Comparison of ENCODE assay signal across 17 cellular contexts in the genomic region with DNA sequence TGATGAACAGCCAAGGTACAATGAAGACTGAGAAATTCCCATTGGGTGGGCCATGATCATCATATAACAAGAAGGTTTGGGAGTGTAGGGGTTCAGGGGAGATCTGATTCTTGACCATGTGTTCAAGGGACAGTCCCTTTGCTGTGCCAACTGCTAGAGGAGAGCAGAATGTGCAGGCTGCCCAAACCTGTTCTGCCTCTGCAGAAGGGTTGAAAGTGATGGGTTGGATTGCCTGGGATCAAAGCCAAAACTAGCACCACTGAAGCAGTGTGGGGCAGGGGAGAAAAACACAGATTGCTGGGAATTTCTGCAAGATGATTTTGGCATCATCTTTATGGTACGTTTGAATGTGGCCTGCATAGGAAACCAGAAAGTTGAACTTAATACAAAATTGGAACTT.
DNase-seq lines count a peak whose midpoint lies in the region; ATAC-seq, FAIRE-seq and TF ChIP-seq lines count a peak whose summit lies in the region.
"Had no signal": no experiment of that assay in that cellular context is flagged by ENCODE, and none has a peak within 500 bp of the region (broad histone marks: within the 10 kb centered on the region; RNA-seq: fewer than 3 reads in every experiment).

No MANE protein-coding gene starts in this region.

- 38 to 55% methylated on average over 1 of the region's 1 CpG for WGBS in pancreas, 2 donors

- no peaks in the 10 kb centered on the region for H3K27me3 ChIP-seq in pancreas
- H3K27me3 ChIP-seq in CD8-positive, alpha-beta T cell (ENCODE audit: insufficient read depth, low read length): no peaks in the 10 kb centered on the region
- H3K27me3 ChIP-seq: BE2C, testis had no signal

- H3K27me3 Mint-ChIP-seq in CD8-positive, alpha-beta T cell (ENCODE audit: low read depth): peaks cover 19% of the 10 kb centered on the region
- peaks cover 7% of the 10 kb centered on the region for H3K27me3 Mint-ChIP-seq in activated CD4-positive, alpha-beta T cell treated with anti-CD3 and anti-CD28 coated beads for 36 hours

- ATAC-seq in GM18868 (IDR thresholded peaks at IDR 0.05; ENCODE audit: unreplicated experiment) (peak; percentile 35), GM21528 (IDR thresholded peaks at IDR 0.05; ENCODE audit: low FRiP score, unreplicated experiment) (peak; percentile 18), HG03175 (IDR thresholded peaks at IDR 0.05; ENCODE audit: unreplicated experiment) (peak; percentile 12), pancreas (peak in 3 of 4 donors; percentile 60 to 76 (median 73)), Right ventricle myocardium inferior (no peak)
- ATAC-seq in CD8-positive, alpha-beta T cell: no peak
- ATAC-seq in activated CD4-positive, alpha-beta T cell treated with anti-CD3 and anti-CD28 coated beads for 36 hours: no peak
- ATAC-seq: SK-N-SH treated with all-trans-retinoic acid at 6 μM for 48 hours had no signal

- no peak for TF ChIP-seq CTCF in pancreas (IDR thresholded peaks at IDR 0.05)
- TF ChIP-seq CTCF in CD8-positive, alpha-beta T cell (IDR thresholded peaks at IDR 0.05): no peak

- no peak overlapping the region for H3K27ac ChIP-seq in pancreas
- H3K27ac ChIP-seq in CD8-positive, alpha-beta T cell (ENCODE audit: low read depth, low read length): no peak overlapping the region
- H3K27ac ChIP-seq: testis had no signal

- no peak overlapping the region for H3K4me3 Mint-ChIP-seq in CD8-positive, alpha-beta T cell
- no peak overlapping the region for H3K4me3 Mint-ChIP-seq in activated CD4-positive, alpha-beta T cell treated with anti-CD3 and anti-CD28 coated beads for 36 hours
- H3K4me3 Mint-ChIP-seq: activated CD4-positive, alpha-beta memory T cell treated with anti-CD3 and anti-CD28 coated beads for 36 hours had no signal

- no peak overlapping the region for H3K4me3 ChIP-seq in pancreas
- H3K4me3 ChIP-seq in CD8-positive, alpha-beta T cell (ENCODE audit: low read depth, low read length): no peak overlapping the region
- H3K4me3 ChIP-seq: testis had no signal

- CTCF ChIA-PET in CD8-positive, alpha-beta T cell (lab: Charles Lee): no interaction called here
- CTCF ChIA-PET in activated CD4-positive, alpha-beta T cell treated with anti-CD3 and anti-CD28 coated beads for 36 hours (lab: Charles Lee): no interaction called here

- no peaks in the 10 kb centered on the region for H3K4me1 ChIP-seq in pancreas
- H3K4me1 ChIP-seq in CD8-positive, alpha-beta T cell (ENCODE audit: insufficient read depth, low read length): no peaks in the 10 kb centered on the region
- H3K4me1 ChIP-seq: BE2C, testis had no signal

- FAIRE-seq in pancreas (lab: Jason Lieb, UNC): no peak
- FAIRE-seq: H1 had no signal

- H3K4me1 Mint-ChIP-seq in CD8-positive, alpha-beta T cell (ENCODE audit: low read depth): no peaks in the 10 kb centered on the region
- H3K4me1 Mint-ChIP-seq in activated CD4-positive, alpha-beta T cell treated with anti-CD3 and anti-CD28 coated beads for 36 hours: no peaks in the 10 kb centered on the region

- DNase-seq in pancreas (peak in 4 of 6 donors; percentile 6 to 24 (median 14)), Right ventricle myocardium inferior (ENCODE audit: missing footprints) (no peak)
- no peak for DNase-seq in activated T-cell treated with anti-CD3 and anti-CD28 coated beads, Interleukin-2, amount 50 U/mL, for 48 hours
- DNase-seq in CD8-positive, alpha-beta T cell: no peak
- no peak for DNase-seq in activated CD4-positive, alpha-beta T cell treated with anti-CD3 and anti-CD28 coated beads for 36 hours
- DNase-seq: activated CD4-positive, alpha-beta memory T cell treated with anti-CD3 and anti-CD28 coated beads for 36 hours; BE2C; DMS79 treated with DMSO at 0.1 percent for 48 hours; kidney glomerular epithelial cell; NCI-H146; stimulated activated CD4-positive, alpha-beta T cell treated with anti-CD3 and anti-CD28 coated beads, Interleukin-2, amount 100 ng/mL, for 48 hours; testis had no signal

- H3K9me3 ChIP-seq in pancreas: no peaks in the 10 kb centered on the region
- no peaks in the 10 kb centered on the region for H3K9me3 ChIP-seq in CD8-positive, alpha-beta T cell (ENCODE audit: low read length)
- H3K9me3 ChIP-seq: BE2C, testis had no signal

- no peaks in the 10 kb centered on the region for H3K36me3 Mint-ChIP-seq in CD8-positive, alpha-beta T cell
- no peaks in the 10 kb centered on the region for H3K36me3 Mint-ChIP-seq in activated CD4-positive, alpha-beta T cell treated with anti-CD3 and anti-CD28 coated beads for 36 hours (ENCODE audit: low read depth)
- H3K36me3 Mint-ChIP-seq: activated CD4-positive, alpha-beta memory T cell treated with anti-CD3 and anti-CD28 coated beads for 36 hours had no signal

- no peaks in the 10 kb centered on the region for H3K36me3 ChIP-seq in pancreas
- no peaks in the 10 kb centered on the region for H3K36me3 ChIP-seq in CD8-positive, alpha-beta T cell (ENCODE audit: insufficient read depth, low read length)
- H3K36me3 ChIP-seq: BE2C had no signal

- no peak overlapping the region for H3K27ac Mint-ChIP-seq in CD8-positive, alpha-beta T cell
- no peak overlapping the region for H3K27ac Mint-ChIP-seq in activated CD4-positive, alpha-beta T cell treated with anti-CD3 and anti-CD28 coated beads for 36 hours
- H3K27ac Mint-ChIP-seq: activated CD4-positive, alpha-beta memory T cell treated with anti-CD3 and anti-CD28 coated beads for 36 hours had no signal

- no peaks in the 10 kb centered on the region for H3K9me3 Mint-ChIP-seq in CD8-positive, alpha-beta T cell
- H3K9me3 Mint-ChIP-seq in activated CD4-positive, alpha-beta T cell treated with anti-CD3 and anti-CD28 coated beads for 36 hours (ENCODE audit: low read depth): no peaks in the 10 kb centered on the region
- H3K9me3 Mint-ChIP-seq: activated CD4-positive, alpha-beta memory T cell treated with anti-CD3 and anti-CD28 coated beads for 36 hours had no signal

- POLR2A ChIA-PET in CD8-positive, alpha-beta T cell (lab: Charles Lee): no interaction called here
- POLR2A ChIA-PET in activated CD4-positive, alpha-beta T cell treated with anti-CD3 and anti-CD28 coated beads for 36 hours (lab: Charles Lee): no interaction called here

- intact Hi-C loops in pancreas (cut with DNase I): no loop called here
- intact Hi-C loops in CD8-positive, alpha-beta T cell (cut with DNase I, micrococcal nuclease): no loop called here
- intact Hi-C loops in Right ventricle myocardium inferior (cut with DNase I): no loop called here
- intact Hi-C loops in activated CD4-positive, alpha-beta T cell treated with anti-CD3 and anti-CD28 coated beads for 36 hours (cut with DNase I, micrococcal nuclease): no loop called here

Comparison
In these comparisons a context has a peak if more than half of its experiments do, and no peak if none do; other contexts are left out.
1. ATAC-seq: peak in GM18868 (single experiment), GM21528 (single experiment), HG03175 (single experiment) and pancreas (3 of 4); none in CD8-positive, alpha-beta T cell (single experiment), Right ventricle myocardium inferior (single experiment) and activated CD4-positive, alpha-beta T cell treated with anti-CD3 and anti-CD28 coated beads for 36 hours (single experiment).
2. DNase-seq: peak in pancreas (4 of 6); none in activated T-cell treated with anti-CD3 and anti-CD28 coated beads, Interleukin-2, amount 50 U/mL, for 48 hours (0 of 2), CD8-positive, alpha-beta T cell (0 of 7), Right ventricle myocardium inferior (single experiment) and activated CD4-positive, alpha-beta T cell treated with anti-CD3 and anti-CD28 coated beads for 36 hours (single experiment).